Comparison of ENCODE assay signal across 15 cellular contexts in the genomic region with DNA sequence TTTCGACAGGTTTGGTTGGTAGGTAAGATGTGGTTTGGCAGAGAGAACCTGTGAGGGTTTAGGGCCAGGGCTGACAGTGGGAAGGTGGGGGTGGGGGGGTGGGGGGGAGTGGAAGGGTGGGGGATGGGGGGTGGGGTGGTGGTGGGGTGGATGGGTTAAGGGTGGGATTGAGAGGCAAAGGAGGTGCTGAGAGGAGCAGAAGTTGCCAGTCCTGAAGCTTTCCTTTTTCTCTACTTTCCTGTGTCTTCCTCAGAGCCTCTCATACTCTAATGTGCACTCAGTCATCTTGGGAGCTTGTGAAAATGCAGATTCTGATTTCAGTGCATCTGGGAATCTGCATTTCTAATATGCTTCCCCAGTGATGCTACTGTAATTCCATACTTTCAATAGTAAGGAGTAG. TPM values are rescaled to one million over a fixed set of nuclear protein-coding genes. Genes with fewer than 3 reads are reported as not detected.
A peak's percentile ranks its signal among the peaks of the same experiment; 100 is the strongest.
DNase-seq lines count a peak whose midpoint lies in the region; ATAC-seq and TF ChIP-seq lines count a peak whose summit lies in the region.
"Had no signal": no experiment of that assay in that cellular context is flagged by ENCODE, and none has a peak within 500 bp of the region (broad histone marks: within the 10 kb centered on the region; RNA-seq: fewer than 3 reads in every experiment).

No MANE protein-coding gene starts in this region.

- peaks cover 83% of the 10 kb centered on the region for H4K20me1 ChIP-seq in DND-41 (ENCODE audit: insufficient read depth, low read length)

- TF ChIP-seq CTCF in DND-41 (IDR thresholded peaks at IDR 0.05; ENCODE audit: borderline replicate concordance, extremely low read depth, low read length, poor library complexity, severe bottlenecking) (no peak), transverse colon (IDR thresholded peaks at IDR 0.05) (no peak), WERI-Rb-1 (IDR thresholded peaks at IDR 0.05; ENCODE audit: low read depth, low read length) (no peak)
- no peak for TF ChIP-seq CTCF in activated CD8-positive, alpha-beta T cell treated with anti-CD3 and anti-CD28 coated beads for 36 hours (IDR thresholded peaks at IDR 0.05)

- ATAC-seq in CD4-positive, CD25-positive, alpha-beta regulatory T cell (ENCODE audit: low read depth in 2 of 2): no peak
- peak; percentile 12; the same call in 1 of the 3 replicates for ATAC-seq in DND-41 (ENCODE audit: insufficient read depth, low read depth)
- no peak for ATAC-seq in activated CD8-positive, alpha-beta T cell treated with anti-CD3 and anti-CD28 coated beads for 36 hours
- ATAC-seq: HCT116 had no signal

- peaks cover 13% of the 10 kb centered on the region for H3K36me3 Mint-ChIP-seq in CD4-positive, CD25-positive, alpha-beta regulatory T cell
- peaks cover 37% of the 10 kb centered on the region for H3K36me3 Mint-ChIP-seq in activated CD8-positive, alpha-beta T cell treated with anti-CD3 and anti-CD28 coated beads for 36 hours (ENCODE audit: low read depth)
- no peaks in the 10 kb centered on the region for H3K36me3 Mint-ChIP-seq in immature natural killer cell

- no peak overlapping the region for H3K4me2 ChIP-seq in DND-41 (ENCODE audit: insufficient read depth, low read length)
- H3K4me2 ChIP-seq: BLaER1 had no signal

- intact Hi-C loops in activated CD8-positive, alpha-beta T cell treated with anti-CD3 and anti-CD28 coated beads for 36 hours (cut with micrococcal nuclease): loop anchor here (5.0 to 10.0 kb wide), 2 partner anchors 39 to 366 kb away; no protein-coding TSS in a partner anchor
- intact Hi-C loops in transverse colon (cut with DNase I; ENCODE audit: low total_unique reads): no loop called here

- in situ Hi-C loops in transverse colon (cut with MboI; ENCODE audit: low pct_ligation_motif_present in 1 of 4, low pct_unique_long_range_greater_than_20kb in 1 of 4, low sequenced_read_pairs in 3 of 4): no loop called here

- H3K9me3 Mint-ChIP-seq in CD4-positive, CD25-positive, alpha-beta regulatory T cell: no peaks in the 10 kb centered on the region
- H3K9me3 Mint-ChIP-seq in activated CD8-positive, alpha-beta T cell treated with anti-CD3 and anti-CD28 coated beads for 36 hours: peaks cover 12% of the 10 kb centered on the region
- H3K9me3 Mint-ChIP-seq in immature natural killer cell: no peaks in the 10 kb centered on the region

- no peaks in the 10 kb centered on the region for H3K27me3 Mint-ChIP-seq in CD4-positive, CD25-positive, alpha-beta regulatory T cell
- H3K27me3 Mint-ChIP-seq in activated CD8-positive, alpha-beta T cell treated with anti-CD3 and anti-CD28 coated beads for 36 hours: no peaks in the 10 kb centered on the region
- H3K27me3 Mint-ChIP-seq in immature natural killer cell (ENCODE audit: low read depth in 3 of 3): no peaks in the 10 kb centered on the region

- peaks cover 97% of the 10 kb centered on the region for H3K79me2 ChIP-seq in DND-41 (ENCODE audit: insufficient read depth, low read length)

- no peak overlapping the region for H2AFZ ChIP-seq in DND-41 (ENCODE audit: low read depth, low read length)

- no peak for TF ChIP-seq EP300 in transverse colon (IDR thresholded peaks at IDR 0.05; ENCODE audit: low read depth)

- H3K4me3 Mint-ChIP-seq in CD4-positive, CD25-positive, alpha-beta regulatory T cell: peak overlapping the region in 3 of 4 donors; percentile 73 to 77 (median 76)
- H3K4me3 Mint-ChIP-seq in activated CD8-positive, alpha-beta T cell treated with anti-CD3 and anti-CD28 coated beads for 36 hours: peak overlapping the region; percentile 22
- peak overlapping the region; percentile 19 to 66 (median 60) for H3K4me3 Mint-ChIP-seq in immature natural killer cell

- POLR2A ChIA-PET in activated CD8-positive, alpha-beta T cell treated with anti-CD3 and anti-CD28 coated beads for 36 hours (lab: Charles Lee): interaction anchor here (0.6 to 4.2 kb wide), 10 partner anchors 8 to 643 kb away, joined by 3 to 17 read pairs (median 6); no protein-coding TSS in a partner anchor

- WGBS in transverse colon (ENCODE audit: low coverage in 1 of 2), 2 donors: 68% methylated on average over 1 of the region's 1 CpG; no CpG with 5 or more reads in 1 of the 2 donors

- H3K9me3 ChIP-seq in CD4-positive, CD25-positive, alpha-beta regulatory T cell (ENCODE audit: control insufficient read depth in 2 of 2, low read length in 2 of 2): no peaks in the 10 kb centered on the region
- H3K9me3 ChIP-seq in DND-41 (ENCODE audit: insufficient read depth, low read length, severe bottlenecking) (no peaks in the 10 kb centered on the region), transverse colon (no peaks in the 10 kb centered on the region), WERI-Rb-1 (ENCODE audit: severe bottlenecking) (no peaks in the 10 kb centered on the region)
- H3K9me3 ChIP-seq: ovary had no signal

- TF ChIP-seq POLR2A in transverse colon (IDR thresholded peaks at IDR 0.05): no peak

- CTCF ChIA-PET in activated CD8-positive, alpha-beta T cell treated with anti-CD3 and anti-CD28 coated beads for 36 hours (lab: Charles Lee): interaction anchor here (0.8 to 2.8 kb wide), 11 partner anchors 9 to 61 kb away, joined by 3 to 11 read pairs (median 5); no protein-coding TSS in a partner anchor

- no peaks in the 10 kb centered on the region for H3K36me3 ChIP-seq in CD4-positive, CD25-positive, alpha-beta regulatory T cell (ENCODE audit: control insufficient read depth, insufficient read depth, low read length)
- H3K36me3 ChIP-seq in DND-41 (ENCODE audit: insufficient read depth, low read length): peaks cover 3% of the 10 kb centered on the region; the same call in 1 of the 2 replicates
- no peaks in the 10 kb centered on the region for H3K36me3 ChIP-seq in transverse colon
- H3K36me3 ChIP-seq in WERI-Rb-1: peaks cover 14% of the 10 kb centered on the region
- H3K36me3 ChIP-seq: ovary had no signal

- peaks cover 51 to 96% (median 75%) of the 10 kb centered on the region in 4 donors for H3K4me1 Mint-ChIP-seq in CD4-positive, CD25-positive, alpha-beta regulatory T cell
- H3K4me1 Mint-ChIP-seq in activated CD8-positive, alpha-beta T cell treated with anti-CD3 and anti-CD28 coated beads for 36 hours (ENCODE audit: low read depth): peaks cover 83% of the 10 kb centered on the region
- peaks cover 58 to 82% of the 10 kb centered on the region in 2 donors for H3K4me1 Mint-ChIP-seq in immature natural killer cell

- H3K27ac ChIP-seq in CD4-positive, CD25-positive, alpha-beta regulatory T cell (ENCODE audit: insufficient read depth, low read length, poor library complexity, severe bottlenecking): peak overlapping the region; percentile 73
- H3K27ac ChIP-seq in DND-41 (ENCODE audit: low read length): peak overlapping the region; percentile 45
- H3K27ac ChIP-seq in transverse colon: peak overlapping the region in 1 of 4 donors; percentile 1
- H3K27ac ChIP-seq in WERI-Rb-1: no peak overlapping the region
- H3K27ac ChIP-seq: BLaER1, ovary had no signal

- DNase-seq in CD4-positive, CD25-positive, alpha-beta regulatory T cell: no peak
- no peak for DNase-seq in DND-41
- DNase-seq in activated CD8-positive, alpha-beta T cell treated with anti-CD3 and anti-CD28 coated beads for 36 hours: no peak
- no peak for DNase-seq in immature natural killer cell
- DNase-seq in transverse colon: no peak
- no peak for DNase-seq in WERI-Rb-1
- DNase-seq in stimulated activated naive CD4-positive, alpha-beta T cell (lab: John Stamatoyannopoulos, UW): no peak
- no peak for DNase-seq in cerebellar cortex (ENCODE audit: low spot score)
- DNase-seq: midbrain, NCI-H1092, ovary, T1000 had no signal

- H3K27me3 ChIP-seq in CD4-positive, CD25-positive, alpha-beta regulatory T cell (ENCODE audit: control insufficient read depth, insufficient read depth, low read length): no peaks in the 10 kb centered on the region
- H3K27me3 ChIP-seq in DND-41 (ENCODE audit: insufficient read depth, low read length, poor library complexity) (no peaks in the 10 kb centered on the region), transverse colon (no peaks in the 10 kb centered on the region), WERI-Rb-1 (ENCODE audit: insufficient read depth, low read depth, severe bottlenecking) (no peaks in the 10 kb centered on the region)
- H3K27me3 ChIP-seq: BLaER1, ovary had no signal

- H3K9ac ChIP-seq in DND-41 (ENCODE audit: low read depth, low read length): no peak overlapping the region
- H3K9ac ChIP-seq: BLaER1 had no signal

- peak overlapping the region; percentile 93 to 99 (median 98) for H3K27ac Mint-ChIP-seq in CD4-positive, CD25-positive, alpha-beta regulatory T cell
- peak overlapping the region; percentile 99 for H3K27ac Mint-ChIP-seq in activated CD8-positive, alpha-beta T cell treated with anti-CD3 and anti-CD28 coated beads for 36 hours
- H3K27ac Mint-ChIP-seq in immature natural killer cell: peak overlapping the region; percentile 76 to 96 (median 92)

- H3K4me3 ChIP-seq in CD4-positive, CD25-positive, alpha-beta regulatory T cell (ENCODE audit: low read depth, low read length): peak overlapping the region; percentile 67
- H3K4me3 ChIP-seq in DND-41 (ENCODE audit: low read depth in 1 of 2, low read length in 2 of 2) (no peak overlapping the region), transverse colon (no peak overlapping the region), WERI-Rb-1 (ENCODE audit: low read depth, low read length) (no peak overlapping the region)
- H3K4me3 ChIP-seq: BLaER1, ovary, skin epidermis had no signal

- H3K4me1 ChIP-seq in CD4-positive, CD25-positive, alpha-beta regulatory T cell (ENCODE audit: control insufficient read depth, insufficient read depth, low read length, poor library complexity, severe bottlenecking): peaks cover 87% of the 10 kb centered on the region
- H3K4me1 ChIP-seq in DND-41 (ENCODE audit: insufficient read depth, low read length) (peaks cover 30% of the 10 kb centered on the region), transverse colon (peaks cover 0 to 18% (median 0%) of the 10 kb centered on the region in 4 donors)

RNA-seq across cellular contexts. Expression of gene MAP4K4, which starts 21.0 kb away (rescaled TPM):
- 179 TPM for total RNA-seq in CD4-positive, CD25-positive, alpha-beta regulatory T cell
- 10 to 100 TPM in 2 of 4 donors, 1 to 10 TPM in 2; 6.7 to 22.3 (median 11.4) TPM for polyA plus RNA-seq in CD4-positive, CD25-positive, alpha-beta regulatory T cell
- 10 to 100 TPM; 26.3 to 27.3 TPM for total RNA-seq in activated CD8-positive, alpha-beta T cell treated with anti-CD3 and anti-CD28 coated beads for 36 hours
- 1 to 10 TPM; 2.1 to 4.6 (median 3.4) TPM for polyA plus RNA-seq in immature natural killer cell
- total RNA-seq in transverse colon: 10 to 100 TPM; 20.3 to 42.3 (median 29.6) TPM

Comparison
In these comparisons a context has a peak if more than half of its experiments do, and no peak if none do; other contexts are left out.
1. H3K4me3 Mint-ChIP-seq: peak in every context shown above with its lines; median percentile 76 in CD4-positive, CD25-positive, alpha-beta regulatory T cell; 60 in immature natural killer cell; 22 in activated CD8-positive, alpha-beta T cell treated with anti-CD3 and anti-CD28 coated beads for 36 hours.